ENCODE assay signal across 26 cellular contexts in genomic region chr1:63405021-63405420, GRCh38. TPM values are rescaled to one million over a fixed set of nuclear protein-coding genes. Genes with fewer than 3 reads are reported as not detected.
DNase-seq lines count a peak whose midpoint lies in the region; ATAC-seq and TF ChIP-seq lines count a peak whose summit lies in the region.
"Had no signal": no experiment of that assay in that cellular context is flagged by ENCODE, and none has a peak within 500 bp of the region (broad histone marks: within the 10 kb centered on the region; RNA-seq: fewer than 3 reads in every experiment).

No MANE protein-coding gene starts in this region.

- peak; percentile 18 for ATAC-seq in left lung
- ATAC-seq in HG02798 (IDR thresholded peaks at IDR 0.05; ENCODE audit: poor library complexity, unreplicated experiment) = no peak
- ATAC-seq: activated naive CD4-positive, alpha-beta T cell treated with anti-CD3 and anti-CD28 coated beads, Interleukin-2, amount 50 U/mL, for 72 hours; CD8-positive, alpha-beta T cell; left cardiac atrium; sciatic nerve had no signal

- H3K4me3 ChIP-seq in LNCaP clone FGC (ENCODE audit: low read depth, low read length) (no peak overlapping the region), WERI-Rb-1 (ENCODE audit: low read depth, low read length) (no peak overlapping the region), left lung (no peak overlapping the region)
- H3K4me3 ChIP-seq: dorsolateral prefrontal cortex, hepatocyte, tibial artery, vagina had no signal

- peak; percentile 80 for DNase-seq in DMS53 (lab: John Stamatoyannopoulos, UW)
- peak; percentile 60 for DNase-seq in LNCaP clone FGC (ENCODE audit: low read depth)
- peak; percentile 42 for DNase-seq in WERI-Rb-1
- no peak for DNase-seq in left lung
- no peak for DNase-seq in GOT3 (lab: John Stamatoyannopoulos, UW)
- DNase-seq in putamen (ENCODE audit: low spot score) = no peak
- no peak for DNase-seq in NCI-H2171 (lab: John Stamatoyannopoulos, UW)
- DNase-seq: activated CD4-positive, alpha-beta T cell treated with anti-CD3 and anti-CD28 coated beads for 48 hours; activated effector memory CD4-positive, alpha-beta T cell treated with Interleukin-2 at 50 U/mL for 16 hours; activated T-cell treated with anti-CD3 and anti-CD28 coated beads, Interleukin-2, amount 50 U/mL, for 1 hour; amygdala; BE2C; CD8-positive, alpha-beta T cell; DMS 273 treated with DMSO at 0.1 percent for 48 hours; dorsolateral prefrontal cortex; H7; left cardiac atrium; NCI-H1092 treated with DMSO at 0.1 percent for 48 hours; NCI-H1694 treated with DMSO at 0.1 percent for 48 hours; NCI-H2227 treated with DMSO at 0.1 percent for 48 hours; tibial artery had no signal

- H3K27ac ChIP-seq in WERI-Rb-1 (no peak overlapping the region), left lung (no peak overlapping the region)
- H3K27ac ChIP-seq: dorsolateral prefrontal cortex, hepatocyte, tibial artery, vagina had no signal

- intact Hi-C loops in left lung (cut with DNase I) = no loop called here

- no peaks in the 10 kb centered on the region for H3K4me1 ChIP-seq in left lung
- H3K4me1 ChIP-seq: BE2C, tibial artery, vagina had no signal

- TF ChIP-seq CTCF in LNCaP clone FGC (IDR thresholded peaks at IDR 0.05; ENCODE audit: control insufficient read depth, extremely low read depth, insufficient read depth) (no peak), WERI-Rb-1 (IDR thresholded peaks at IDR 0.05; ENCODE audit: low read depth, low read length) (no peak), left lung (IDR thresholded peaks at IDR 0.05) (no peak)

- H3K36me3 ChIP-seq in WERI-Rb-1 (no peaks in the 10 kb centered on the region), left lung (peaks cover 0 to 12% of the 10 kb centered on the region in 2 donors)
- H3K36me3 ChIP-seq: BE2C, vagina had no signal

- H3K9me3 ChIP-seq in WERI-Rb-1 (ENCODE audit: severe bottlenecking) (no peaks in the 10 kb centered on the region), left lung (no peaks in the 10 kb centered on the region)
- H3K9me3 ChIP-seq: BE2C, tibial artery, vagina had no signal

- H3K27me3 ChIP-seq in WERI-Rb-1 (ENCODE audit: insufficient read depth, low read depth, severe bottlenecking) (no peaks in the 10 kb centered on the region), left lung (no peaks in the 10 kb centered on the region)
- H3K27me3 ChIP-seq: BE2C, dorsolateral prefrontal cortex, hepatocyte, tibial artery, vagina had no signal

RNA-seq across cellular contexts. Expression of gene ALG6, which starts 37.6 kb away (rescaled TPM):
- 10 to 100 TPM; 11.8 to 16.7 TPM for total RNA-seq in left lung

Comparison
In these comparisons a context has a peak if more than half of its experiments do, and no peak if none do; other contexts are left out.
1. DNase-seq: peak in DMS53 (single experiment), LNCaP clone FGC (single experiment) and WERI-Rb-1 (single experiment); none in left lung (0 of 2), GOT3 (single experiment), putamen (single experiment) and NCI-H2171 (single experiment).